ENCODE assay signal across 8 cellular contexts in genomic region chr2:73113634-73113958, GRCh38. TPM values are rescaled to one million over a fixed set of nuclear protein-coding genes. Genes with fewer than 3 reads are reported as not detected.
A peak's percentile ranks its signal among the peaks of the same experiment; 100 is the strongest.
DNase-seq lines count a peak whose midpoint lies in the region; ATAC-seq, FAIRE-seq and TF ChIP-seq lines count a peak whose summit lies in the region.

No MANE protein-coding gene starts in this region.

- no peaks in the 10 kb centered on the region for H3K9me3 ChIP-seq in ascending aorta
- H3K9me3 ChIP-seq in HepG2 (ENCODE audit: low read length), result no peaks in the 10 kb centered on the region
- no peaks in the 10 kb centered on the region for H3K9me3 ChIP-seq in thoracic aorta

- BruUV-seq in HepG2 (replicated peaks; lab: Mats Ljungman, UMichigan), result no TSS peak

- CTCF ChIA-PET in activated CD8-positive, alpha-beta memory T cell treated with anti-CD3 and anti-CD28 coated beads, Interleukin-2, amount 10 ng/mL, durations not matched to agents 7 days and 5 days (lab: Charles Lee), result interaction anchor here (1.1 to 2.4 kb wide), 2 partner anchors 28 to 64 kb away, joined by 4 to 8 read pairs; no protein-coding TSS in a partner anchor
- CTCF ChIA-PET in HepG2 (lab: Yijun Ruan, JAX; ENCODE audit: low intra/inter-chr PET ratio, low total read pairs), result no interaction called here

- TF ChIP-seq RAD21 in HepG2 (CRISPR knock-in tag; IDR thresholded peaks at IDR 0.05), result no peak

- no peak for FAIRE-seq in HepG2 (lab: Jason Lieb, UNC)

- H3K4me1 ChIP-seq in ascending aorta (peaks cover 0 to 18% of the 10 kb centered on the region in 2 donors), HepG2 (ENCODE audit: insufficient read depth, low read length) (peaks cover 50% of the 10 kb centered on the region), thoracic aorta (ENCODE audit: control insufficient read depth in 1 of 2, low read depth in 2 of 2) (peaks cover 5 to 29% of the 10 kb centered on the region in 2 donors)

- peaks cover 13% of the 10 kb centered on the region for H4K20me1 ChIP-seq in HepG2 (ENCODE audit: insufficient read depth, low read length)

- POLR2A ChIA-PET in HepG2 (lab: Yijun Ruan, JAX), result interaction anchor here (1.0 to 2.6 kb wide), 4 partner anchors 14 to 120 kb away, joined by 3 to 8 read pairs (median 4); partner anchors contain the start of genes CCT7, PRADC1 and SFXN5

- peaks cover 31% of the 10 kb centered on the region for H3K79me2 ChIP-seq in HepG2 (ENCODE audit: insufficient read depth, low read length)

- H3K27ac ChIP-seq in ascending aorta (peak overlapping the region; percentile 92 to 98), HepG2 (ENCODE audit: extremely low read length, insufficient read depth, low read length) (peak overlapping the region; percentile 54), thoracic aorta (peak overlapping the region; percentile 96 to 98)

- WGBS in HepG2 (ENCODE audit: low lambda C conversion rate), result 22% methylated on average over 5 of the region's 5 CpGs

- H3K27me3 ChIP-seq in ascending aorta, result no peaks in the 10 kb centered on the region
- H3K27me3 ChIP-seq in HepG2 (ENCODE audit: control insufficient read depth in 1 of 2, insufficient read depth in 2 of 2, low read length in 2 of 2), result no peaks in the 10 kb centered on the region; a peak in 2 of 5 replicates
- no peaks in the 10 kb centered on the region for H3K27me3 ChIP-seq in thoracic aorta (replicated peaks; ENCODE audit: insufficient read depth)

- peak overlapping the region; percentile 75 for H3K4me2 ChIP-seq in HepG2 (ENCODE audit: low read depth, low read length)

- H2AFZ ChIP-seq in HepG2 (ENCODE audit: low read length), result no peak overlapping the region

- peaks cover 37% of the 10 kb centered on the region for H3K27me3 Mint-ChIP-seq in activated CD8-positive, alpha-beta memory T cell treated with anti-CD3 and anti-CD28 coated beads, Interleukin-2, amount 10 ng/mL, durations not matched to agents 7 days and 5 days

- no peak for TF ChIP-seq POLR2A in HepG2 (IDR thresholded peaks at IDR 0.05; ENCODE audit: insufficient read depth in 1 of 2, low read depth in 2 of 2, low read length in 2 of 2)

- H3K36me3 ChIP-seq in ascending aorta, result no peaks in the 10 kb centered on the region
- no peaks in the 10 kb centered on the region; a peak in 1 of 5 replicates for H3K36me3 ChIP-seq in HepG2 (replicated peaks in 1 of 2; ENCODE audit: control insufficient read depth in 1 of 2, insufficient read depth in 2 of 2, low read length in 2 of 2)
- no peaks in the 10 kb centered on the region for H3K36me3 ChIP-seq in thoracic aorta

- H3K9ac ChIP-seq in HepG2 (ENCODE audit: insufficient read depth, low read depth, low read length), result peak overlapping the region; percentile 63

- ATAC-seq in activated CD8-positive, alpha-beta memory T cell treated with anti-CD3 and anti-CD28 coated beads, Interleukin-2, amount 10 ng/mL, durations not matched to agents 7 days and 5 days, result no peak
- no peak for ATAC-seq in HepG2
- ATAC-seq in thoracic aorta (ENCODE audit: insufficient number of reproducible peaks, low FRiP score, low read depth), result peak; percentile 66
- ATAC-seq in HG03095 (IDR thresholded peaks at IDR 0.05; ENCODE audit: unreplicated experiment), result no peak

- no peak for TF ChIP-seq CTCF in ascending aorta (IDR thresholded peaks at IDR 0.05)
- no peak for TF ChIP-seq CTCF in HepG2 (CRISPR knock-in tag; IDR thresholded peaks at IDR 0.05)
- no peak for TF ChIP-seq CTCF in thoracic aorta (IDR thresholded peaks at IDR 0.05)

- peaks cover 11% of the 10 kb centered on the region for H3K4me1 Mint-ChIP-seq in activated CD8-positive, alpha-beta memory T cell treated with anti-CD3 and anti-CD28 coated beads, Interleukin-2, amount 10 ng/mL, durations not matched to agents 7 days and 5 days

- H3K9me3 Mint-ChIP-seq in activated CD8-positive, alpha-beta memory T cell treated with anti-CD3 and anti-CD28 coated beads, Interleukin-2, amount 10 ng/mL, durations not matched to agents 7 days and 5 days (ENCODE audit: low read depth), result no peaks in the 10 kb centered on the region

- no peaks in the 10 kb centered on the region for H3K36me3 Mint-ChIP-seq in activated CD8-positive, alpha-beta memory T cell treated with anti-CD3 and anti-CD28 coated beads, Interleukin-2, amount 10 ng/mL, durations not matched to agents 7 days and 5 days

- H3K4me3 ChIP-seq in ascending aorta, result peak overlapping the region; percentile 78 to 84
- H3K4me3 ChIP-seq in HepG2 (replicated peaks in 1 of 3; ENCODE audit: insufficient read depth in 1 of 3, low read depth in 2 of 3, low read length in 3 of 3), result peak overlapping the region; percentile 58 to 92 (median 64)
- H3K4me3 ChIP-seq in thoracic aorta, result peak overlapping the region; percentile 95

- in situ Hi-C loops in HepG2 (cut with HindIII; ENCODE audit: extremely low pct_ligation_motif_present, low pct_unique_long_range_greater_than_20kb), result no loop called here

- no peak for DNase-seq in activated CD8-positive, alpha-beta memory T cell treated with anti-CD3 and anti-CD28 coated beads, Interleukin-2, amount 10 ng/mL, durations not matched to agents 7 days and 5 days
- DNase-seq in activated CD8-positive, alpha-beta memory T cell treated with anti-CD3 and anti-CD28 coated beads, Interleukin-2, amount 50 U/mL, for 48 hours, result no peak
- DNase-seq in ascending aorta (ENCODE audit: low spot score in 2 of 2), result peak in 1 of 2 donors; percentile 33
- no peak for DNase-seq in HepG2 (ENCODE audit: low spot score)
- DNase-seq in thoracic aorta (ENCODE audit: low spot score), result no peak
- no peak for DNase-seq in COLO829 (ENCODE audit: low spot score)
- DNase-seq in NCI-H748 treated with DMSO at 0.1 percent for 48 hours (lab: John Stamatoyannopoulos, UW), result no peak

- intact Hi-C loops in ascending aorta (cut with DNase I) (loop anchor here (1.0 to 5.0 kb wide), 7 partner anchors 24 to 1781 kb away; partner anchors contain the start of genes ALMS1, SFXN5, SMYD5 and SPR), HepG2 (cut with micrococcal nuclease; ENCODE audit: unreplicated experiment) (loop anchor here (2.0 kb wide), 1 partner anchor 17 kb away; no protein-coding TSS in a partner anchor)

- H3K27ac Mint-ChIP-seq in activated CD8-positive, alpha-beta memory T cell treated with anti-CD3 and anti-CD28 coated beads, Interleukin-2, amount 10 ng/mL, durations not matched to agents 7 days and 5 days, result no peak overlapping the region

- TF ChIP-seq EP300 in HepG2 (IDR thresholded peaks at IDR 0.05; ENCODE audit: low read depth in 2 of 2, low read length in 2 of 2), result no peak
- no peak for TF ChIP-seq EP300 in HepG2 (CRISPR knock-in tag; IDR thresholded peaks at IDR 0.05; ENCODE audit: borderline replicate concordance)

- H3K4me3 Mint-ChIP-seq in activated CD8-positive, alpha-beta memory T cell treated with anti-CD3 and anti-CD28 coated beads, Interleukin-2, amount 10 ng/mL, durations not matched to agents 7 days and 5 days, result peak overlapping the region; percentile 9

RNA-seq across cellular contexts. Expression of gene RAB11FIP5, which starts 0.8 kb away (rescaled TPM):
- total RNA-seq in activated CD8-positive, alpha-beta memory T cell treated with anti-CD3 and anti-CD28 coated beads, Interleukin-2, amount 10 ng/mL, durations not matched to agents 7 days and 5 days, result 1 to 10 TPM; 1.1 to 2.9 TPM
- total RNA-seq in ascending aorta (95.3 TPM), HepG2 (2016; rRNA removed; fragmentation: Illumina TruSeq; extraction: Trizol) (8.7 and 9.4 TPM in 2 replicates), thoracic aorta (10 to 100 TPM; 62.4 to 78.8 TPM)
- total RNA-seq in HepG2 (2016; cell fraction: cytosol; rRNA removed; fragmentation: Illumina TruSeq; extraction: Trizol; ENCODE audit: low read depth), result 3.7 and 4.2 TPM in 2 replicates
- 8.6 and 9.1 TPM in 2 replicates for total RNA-seq in HepG2 (2016; cell fraction: insoluble cytoplasmic fraction; rRNA removed; fragmentation: Illumina TruSeq; extraction: Trizol)
- 10.0 and 13.0 TPM in 2 replicates for total RNA-seq in HepG2 (2016; cell fraction: membrane; rRNA removed; fragmentation: Illumina TruSeq; extraction: Trizol)
- total RNA-seq in HepG2 (2016; cell fraction: nucleus; rRNA removed; fragmentation: Illumina TruSeq; extraction: Trizol), result 6.7 and 7.5 TPM in 2 replicates
- 21.9 and 22.9 TPM in 2 replicates for polyA plus RNA-seq in HepG2 (2011; rRNA removed)
- 17.5 and 19.5 TPM in 2 replicates for polyA plus RNA-seq in HepG2 (2011; cell fraction: cytosol; rRNA removed)
- polyA plus RNA-seq in HepG2 (2011; cell fraction: nucleus; rRNA removed), result 19.6 and 23.6 TPM in 2 replicates
- 25.5 and 27.1 TPM in 2 replicates for polyA plus RNA-seq in HepG2 (2012)
- polyA plus RNA-seq in HepG2 (2016; cell fraction: cytosol; fragmentation: Illumina TruSeq; extraction: Trizol; ENCODE audit: low read depth), result 2.1 TPM in 2 replicates
- 8.6 and 12.8 TPM in 2 replicates for polyA plus RNA-seq in HepG2 (2016; cell fraction: insoluble cytoplasmic fraction; fragmentation: Illumina TruSeq; extraction: Trizol; ENCODE audit: low read depth)
- 5.8 and 6.9 TPM in 2 replicates for polyA plus RNA-seq in HepG2 (2016; cell fraction: membrane; fragmentation: Illumina TruSeq; extraction: Trizol; ENCODE audit: low read depth)
- 10.7 and 10.8 TPM in 2 replicates for polyA plus RNA-seq in HepG2 (2016; cell fraction: nucleus; fragmentation: Illumina TruSeq; extraction: Trizol; ENCODE audit: insufficient read depth, low read depth)
- 29.9 and 45.2 TPM in 2 replicates for polyA minus RNA-seq in HepG2 (2011; rRNA and poly(A)+ RNA removed; ENCODE audit: low replicate concordance)
- polyA minus RNA-seq in HepG2 (2011; cell fraction: cytosol; rRNA and poly(A)+ RNA removed), result 12.6 and 13.2 TPM in 2 replicates
- polyA minus RNA-seq in HepG2 (2011; cell fraction: nucleus; rRNA and poly(A)+ RNA removed), result 14.7 and 18.7 TPM in 2 replicates

RNA-seq across cellular contexts. Expression of gene SFXN5, which starts 42.1 kb away (rescaled TPM):
- 10 to 100 TPM; 12.4 to 20.0 TPM for total RNA-seq in activated CD8-positive, alpha-beta memory T cell treated with anti-CD3 and anti-CD28 coated beads, Interleukin-2, amount 10 ng/mL, durations not matched to agents 7 days and 5 days
- total RNA-seq in ascending aorta (9.3 TPM), HepG2 (2016; rRNA removed; fragmentation: Illumina TruSeq; extraction: Trizol) (22.2 and 34.9 TPM in 2 replicates), thoracic aorta (10 to 100 TPM; 16.6 to 18.1 TPM)
- total RNA-seq in HepG2 (2016; cell fraction: cytosol; rRNA removed; fragmentation: Illumina TruSeq; extraction: Trizol; ENCODE audit: low read depth), result 11.0 and 15.1 TPM in 2 replicates
- total RNA-seq in HepG2 (2016; cell fraction: insoluble cytoplasmic fraction; rRNA removed; fragmentation: Illumina TruSeq; extraction: Trizol), result 21.1 and 36.4 TPM in 2 replicates
- 13.2 and 15.3 TPM in 2 replicates for total RNA-seq in HepG2 (2016; cell fraction: membrane; rRNA removed; fragmentation: Illumina TruSeq; extraction: Trizol)
- 42.2 and 47.8 TPM in 2 replicates for total RNA-seq in HepG2 (2016; cell fraction: nucleus; rRNA removed; fragmentation: Illumina TruSeq; extraction: Trizol)
- polyA plus RNA-seq in HepG2 (2011; rRNA removed), result 37.4 and 42.8 TPM in 2 replicates
- polyA plus RNA-seq in HepG2 (2011; cell fraction: cytosol; rRNA removed), result 13.2 and 17.2 TPM in 2 replicates
- polyA plus RNA-seq in HepG2 (2011; cell fraction: nucleus; rRNA removed), result 139 and 168 TPM in 2 replicates
- 18.2 and 24.8 TPM in 2 replicates for polyA plus RNA-seq in HepG2 (2012)
- 6.1 and 6.5 TPM in 2 replicates for polyA plus RNA-seq in HepG2 (2016; cell fraction: cytosol; fragmentation: Illumina TruSeq; extraction: Trizol; ENCODE audit: low read depth)
- polyA plus RNA-seq in HepG2 (2016; cell fraction: insoluble cytoplasmic fraction; fragmentation: Illumina TruSeq; extraction: Trizol; ENCODE audit: low read depth), result 23.9 and 25.9 TPM in 2 replicates
- 8.0 and 9.0 TPM in 2 replicates for polyA plus RNA-seq in HepG2 (2016; cell fraction: membrane; fragmentation: Illumina TruSeq; extraction: Trizol; ENCODE audit: low read depth)
- polyA plus RNA-seq in HepG2 (2016; cell fraction: nucleus; fragmentation: Illumina TruSeq; extraction: Trizol; ENCODE audit: insufficient read depth, low read depth), result 68.3 and 69.6 TPM in 2 replicates
- 36.5 and 73.0 TPM in 2 replicates for polyA minus RNA-seq in HepG2 (2011; rRNA and poly(A)+ RNA removed; ENCODE audit: low replicate concordance)
- polyA minus RNA-seq in HepG2 (2011; cell fraction: cytosol; rRNA and poly(A)+ RNA removed), result 12.6 and 13.0 TPM in 2 replicates
- 49.6 and 54.8 TPM in 2 replicates for polyA minus RNA-seq in HepG2 (2011; cell fraction: nucleus; rRNA and poly(A)+ RNA removed)
